ENCODE assay signal across 8 cellular contexts in genomic region chr10:78972947-78973900, GRCh38.
DNase-seq lines count a peak whose midpoint lies in the region; ATAC-seq and TF ChIP-seq lines count a peak whose summit lies in the region.

No MANE protein-coding gene starts in this region.

- DNase-seq in CD1c-positive myeloid dendritic cell (ENCODE audit: extremely low spot score) (peak; percentile 94), HK-2 (ENCODE audit: unreplicated experiment) (peak; percentile 87), NCI-H82 (lab: John Stamatoyannopoulos, UW) (peak; percentile 94), lower lobe of right lung (peak; percentile 79)
- DNase-seq in activated CD8-positive, alpha-beta T cell treated with anti-CD3 and anti-CD28 coated beads, Interleukin-2, amount 10 ng/mL, durations not matched to agents 7 days and 5 days = peak; percentile 83
- peak; percentile 49 for DNase-seq in effector CD4-positive, alpha-beta T cell
- peak; percentile 31 to 45 (median 37) for DNase-seq in stimulated activated CD4-positive, alpha-beta T cell treated with anti-CD3 and anti-CD28 coated beads, TNF-alpha, amount 100 ng/mL, for 1 hour (ENCODE audit: low read depth in 3 of 3, low spot score in 1 of 3)

- H3K36me3 ChIP-seq in lower lobe of right lung = no peaks in the 10 kb centered on the region

- H3K27me3 ChIP-seq in lower lobe of right lung (ENCODE audit: low read depth) = no peaks in the 10 kb centered on the region

- peaks cover 47% of the 10 kb centered on the region for H3K4me1 ChIP-seq in lower lobe of right lung

- H3K27ac ChIP-seq in lower lobe of right lung = peak overlapping the region; percentile 93

- H3K9me3 ChIP-seq in lower lobe of right lung = no peaks in the 10 kb centered on the region

- no peak for TF ChIP-seq CTCF in lower lobe of right lung (IDR thresholded peaks at IDR 0.05)

- H3K27me3 Mint-ChIP-seq in activated CD8-positive, alpha-beta T cell treated with anti-CD3 and anti-CD28 coated beads, Interleukin-2, amount 10 ng/mL, durations not matched to agents 7 days and 5 days (ENCODE audit: low read depth) = no peaks in the 10 kb centered on the region

- POLR2A ChIA-PET in activated CD8-positive, alpha-beta T cell treated with anti-CD3 and anti-CD28 coated beads, Interleukin-2, amount 10 ng/mL, durations not matched to agents 7 days and 5 days (lab: Charles Lee) = interaction anchor here (0.6 to 1.0 kb wide), 2 partner anchors 15 to 95 kb away, joined by 3 read pairs; partner anchors contain the start of gene ZMIZ1

- H3K36me3 Mint-ChIP-seq in activated CD8-positive, alpha-beta T cell treated with anti-CD3 and anti-CD28 coated beads, Interleukin-2, amount 10 ng/mL, durations not matched to agents 7 days and 5 days (ENCODE audit: low read depth) = no peaks in the 10 kb centered on the region

- ATAC-seq in GM19463 (IDR thresholded peaks at IDR 0.05; ENCODE audit: unreplicated experiment) = peak; percentile 90
- peak; percentile 82 for ATAC-seq in activated CD8-positive, alpha-beta T cell treated with anti-CD3 and anti-CD28 coated beads, Interleukin-2, amount 10 ng/mL, durations not matched to agents 7 days and 5 days
- peak; percentile 83 for ATAC-seq in lower lobe of right lung

- peak overlapping the region; percentile 66 for H3K4me3 Mint-ChIP-seq in activated CD8-positive, alpha-beta T cell treated with anti-CD3 and anti-CD28 coated beads, Interleukin-2, amount 10 ng/mL, durations not matched to agents 7 days and 5 days

- H3K4me1 Mint-ChIP-seq in activated CD8-positive, alpha-beta T cell treated with anti-CD3 and anti-CD28 coated beads, Interleukin-2, amount 10 ng/mL, durations not matched to agents 7 days and 5 days (ENCODE audit: low read depth) = peaks cover 24% of the 10 kb centered on the region

- CTCF ChIA-PET in activated CD8-positive, alpha-beta T cell treated with anti-CD3 and anti-CD28 coated beads, Interleukin-2, amount 10 ng/mL, durations not matched to agents 7 days and 5 days (lab: Charles Lee) = interaction anchor here (2.1 to 2.6 kb wide), 3 partner anchors 11 to 96 kb away, joined by 7 to 22 read pairs (median 20); no protein-coding TSS in a partner anchor

- H3K4me3 ChIP-seq in lower lobe of right lung = peak overlapping the region; percentile 57

- intact Hi-C loops in lower lobe of right lung (cut with DNase I) = no loop called here

- H3K9me3 Mint-ChIP-seq in activated CD8-positive, alpha-beta T cell treated with anti-CD3 and anti-CD28 coated beads, Interleukin-2, amount 10 ng/mL, durations not matched to agents 7 days and 5 days (ENCODE audit: insufficient read depth) = no peaks in the 10 kb centered on the region

- H3K27ac Mint-ChIP-seq in activated CD8-positive, alpha-beta T cell treated with anti-CD3 and anti-CD28 coated beads, Interleukin-2, amount 10 ng/mL, durations not matched to agents 7 days and 5 days = peak overlapping the region; percentile 58

Comparison
In these comparisons a context has a peak if more than half of its experiments do, and no peak if none do; other contexts are left out.
1. Peak in every context shown above with its lines: DNase-seq, ATAC-seq, H3K4me3 ChIP-seq and H3K27ac ChIP-seq.
2. DNase-seq: peak in every context shown above with its lines; median percentile 94 in CD1c-positive myeloid dendritic cell; 94 in NCI-H82; 87 in HK-2; 83 in activated CD8-positive, alpha-beta T cell treated with anti-CD3 and anti-CD28 coated beads, Interleukin-2, amount 10 ng/mL, durations not matched to agents 7 days and 5 days; 79 in lower lobe of right lung; 49 in effector CD4-positive, alpha-beta T cell; 37 in stimulated activated CD4-positive, alpha-beta T cell treated with anti-CD3 and anti-CD28 coated beads, TNF-alpha, amount 100 ng/mL, for 1 hour.